In the genomic region with DNA sequence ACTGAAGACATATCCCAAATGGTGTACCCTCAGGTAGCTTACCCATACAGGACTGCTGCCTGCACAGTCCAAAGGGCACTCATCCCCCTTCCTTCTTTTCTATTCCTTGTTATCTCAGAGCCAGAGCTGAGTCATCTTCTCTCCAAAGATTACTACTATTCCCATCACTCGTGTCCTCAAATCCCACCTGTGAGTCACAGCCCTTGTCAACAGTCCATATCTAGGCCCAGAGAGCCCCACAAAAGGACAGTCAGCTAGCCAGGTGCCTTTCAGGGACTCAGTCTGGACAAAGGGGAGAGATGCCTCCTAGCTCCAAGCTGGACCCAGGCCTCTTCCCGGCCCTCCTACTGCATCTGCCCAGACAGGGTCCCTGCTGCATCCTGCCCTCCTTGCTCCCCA, we compare ENCODE assay signal across 1 cellular context.
TF ChIP-seq lines count a peak whose summit lies in the region.

No MANE protein-coding gene starts in this region.

TF ChIP-seq in K562, 482 proteins besides CTCF, POLR2A, EP300 and RAD21 (continued from another document):
- no peak for TF ChIP-seq RNF219 (CRISPR knock-in tag; IDR thresholded peaks at IDR 0.05)
- no peak for TF ChIP-seq SMARCB1 (IDR thresholded peaks at IDR 0.05; ENCODE audit: insufficient read length, low read depth)
- TF ChIP-seq PCBP1 (IDR thresholded peaks at IDR 0.05; ENCODE audit: low read depth, low read length, poor library complexity, severe bottlenecking): no peak
- no peak for TF ChIP-seq ZBTB17 (CRISPR knock-in tag; IDR thresholded peaks at IDR 0.05)
- no peak for TF ChIP-seq CC2D1A (IDR thresholded peaks at IDR 0.05)
- TF ChIP-seq GTF2A2 (tag; IDR thresholded peaks at IDR 0.05): no peak
- no peak for TF ChIP-seq E2F8 (IDR thresholded peaks at IDR 0.05; ENCODE audit: low read depth, partially characterized antibody)
- TF ChIP-seq ZBTB5 (IDR thresholded peaks at IDR 0.05): no peak
- TF ChIP-seq MCM3 (IDR thresholded peaks at IDR 0.05): no peak
- TF ChIP-seq ZBED1 (IDR thresholded peaks at IDR 0.05): no peak
- no peak for TF ChIP-seq ZNF77 (CRISPR knock-in tag; IDR thresholded peaks at IDR 0.05)
- no peak for TF ChIP-seq IRF2 (CRISPR knock-in tag; IDR thresholded peaks at IDR 0.05)
- no peak for TF ChIP-seq RBM22 (IDR thresholded peaks at IDR 0.05; ENCODE audit: low read depth, low read length, poor library complexity, severe bottlenecking)
- 0 out of 4 replicates have a peak, but pooled peaks of 1 of the 2 experiments have one; percentile 41 for TF ChIP-seq HDAC1 (IDR thresholded peaks at IDR 0.05)
- no peak for TF ChIP-seq MAZ (CRISPR knock-in tag; conservative IDR thresholded peaks at IDR 0.05 in 1 of 2, IDR thresholded peaks at IDR 0.05 in 1 of 2)
- TF ChIP-seq LCOR (CRISPR knock-in tag; IDR thresholded peaks at IDR 0.05): no peak
- TF ChIP-seq JUNB (CRISPR knock-in tag; conservative IDR thresholded peaks at IDR 0.05): peak; percentile 69; the same call in 1 of the 2 replicates
- TF ChIP-seq ZNF316 (IDR thresholded peaks at IDR 0.05): peak; percentile 53
- no peak for TF ChIP-seq ZNF212 (CRISPR knock-in tag; IDR thresholded peaks at IDR 0.05)
- TF ChIP-seq SMARCC2 (IDR thresholded peaks at IDR 0.05; ENCODE audit: low read depth): peak; percentile 88; the same call in 1 of the 2 replicates
- TF ChIP-seq CCNT2 (IDR thresholded peaks at IDR 0.05; ENCODE audit: borderline replicate concordance, extremely low read depth, insufficient read length, low read depth, low read length): no peak
- no peak for TF ChIP-seq PHB2 (IDR thresholded peaks at IDR 0.05; ENCODE audit: low read depth)
- no peak for TF ChIP-seq PTTG1 (tag; IDR thresholded peaks at IDR 0.05; ENCODE audit: low read depth)
- TF ChIP-seq FOXJ3 (CRISPR knock-in tag; IDR thresholded peaks at IDR 0.05): no peak
- TF ChIP-seq RBM39 (optimal IDR thresholded peaks at IDR 0.05; ENCODE audit: low read depth, low read length): no peak
- TF ChIP-seq C11orf30 (IDR thresholded peaks at IDR 0.05; ENCODE audit: low read depth): peak; percentile 59
- TF ChIP-seq CLOCK (CRISPR knock-in tag; IDR thresholded peaks at IDR 0.05; ENCODE audit: borderline replicate concordance): no peak
- no peak for TF ChIP-seq L3MBTL2 (IDR thresholded peaks at IDR 0.05)
- TF ChIP-seq SMAD2 (IDR thresholded peaks at IDR 0.05; ENCODE audit: low read depth, low read length): no peak
- peak; percentile 93 for TF ChIP-seq CTBP1 (IDR thresholded peaks at IDR 0.05; ENCODE audit: borderline replicate concordance)
- no peak for TF ChIP-seq XRCC4 (IDR thresholded peaks at IDR 0.05; ENCODE audit: extremely low read depth, insufficient read depth, insufficient read length)
- no peak for TF ChIP-seq ZNF217 (CRISPR knock-in tag; IDR thresholded peaks at IDR 0.05)
- 0 out of 2 replicates have a peak, but pooled peaks have one; percentile 43 for TF ChIP-seq ZNF175 (CRISPR knock-in tag; IDR thresholded peaks at IDR 0.05; ENCODE audit: low read depth)
- no peak for TF ChIP-seq CHD4 (IDR thresholded peaks at IDR 0.05; ENCODE audit: insufficient read depth, insufficient replicate concordance, low read depth, low read length, poor library complexity, severe bottlenecking)
- TF ChIP-seq NR2C2 (CRISPR knock-in tag; IDR thresholded peaks at IDR 0.05): no peak
- peak; percentile 8; the same call in 1 of the 2 replicates for TF ChIP-seq NR2C2 (tag; IDR thresholded peaks at IDR 0.05)
- TF ChIP-seq HNRNPLL (IDR thresholded peaks at IDR 0.05; ENCODE audit: low read depth, low read length, poor library complexity, severe bottlenecking): no peak
- TF ChIP-seq LEF1 (IDR thresholded peaks at IDR 0.05): 0 out of 2 replicates have a peak, but pooled peaks have one; percentile 36
- TF ChIP-seq RNF2 (IDR thresholded peaks at IDR 0.05): no peak
- TF ChIP-seq FOS (IDR thresholded peaks at IDR 0.05; ENCODE audit: extremely low read depth, insufficient read length): peak; percentile 70
- no peak for TF ChIP-seq CBX8 (IDR thresholded peaks at IDR 0.05; ENCODE audit: borderline replicate concordance, extremely low read depth, low read depth, low read length, poor library complexity, severe bottlenecking)
- no peak for TF ChIP-seq ZNF408 (CRISPR knock-in tag; IDR thresholded peaks at IDR 0.05; ENCODE audit: low read depth)
- TF ChIP-seq GATA2 (CRISPR knock-in tag; IDR thresholded peaks at IDR 0.05): no peak
- no peak for TF ChIP-seq TFE3 (CRISPR knock-in tag; IDR thresholded peaks at IDR 0.05)
TF ChIP-seq in K562: peak in this region for 35.
